Comparison of ENCODE assay signal across 1 cellular context in the genomic region with DNA sequence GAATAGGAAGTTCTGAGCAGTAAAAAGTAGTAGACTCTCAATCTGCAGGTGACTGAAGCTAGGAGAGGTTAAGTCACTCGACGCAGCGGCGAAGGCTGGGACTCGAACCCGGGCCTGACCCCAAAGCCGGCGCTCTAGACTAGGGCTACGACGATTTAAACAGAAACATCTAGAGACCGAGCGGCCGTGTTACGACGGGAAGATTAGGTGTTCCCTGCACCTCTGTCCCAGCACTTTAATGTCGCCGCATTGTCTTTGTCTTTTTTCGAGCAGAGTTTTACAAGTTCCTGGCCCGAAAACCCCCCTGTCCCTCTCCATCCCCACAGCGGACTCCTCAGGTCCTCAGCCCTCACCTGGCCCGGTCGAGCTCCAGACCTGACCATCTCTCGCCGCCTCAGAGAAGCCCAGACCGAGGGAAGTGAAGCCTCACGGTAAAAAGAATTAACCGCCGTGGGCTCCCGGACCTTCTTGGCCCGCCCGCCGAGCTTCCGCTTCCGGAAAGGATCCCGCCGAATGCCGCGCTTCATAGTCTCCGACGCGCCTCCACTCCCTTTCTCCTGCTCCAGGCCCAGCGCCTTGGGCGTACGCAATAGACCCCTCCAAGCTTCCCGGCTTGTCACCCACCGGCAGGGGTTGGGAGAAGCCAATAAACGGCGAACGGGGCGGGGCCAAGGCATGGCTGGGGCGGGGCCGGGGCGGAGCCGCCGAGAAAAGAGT.
A peak's percentile ranks its signal among the peaks of the same experiment; 100 is the strongest.
TF ChIP-seq lines count a peak whose summit lies in the region.

CCDC14 (minus strand) TSS at position 439 of the 717 bp plus-strand sequence; CDS start at position 383, 56 bp downstream.

TF ChIP-seq in HepG2, 621 proteins besides CTCF, POLR2A, EP300 and RAD21 (continued from another document and continues in another):
- TF ChIP-seq, protein P1, sequence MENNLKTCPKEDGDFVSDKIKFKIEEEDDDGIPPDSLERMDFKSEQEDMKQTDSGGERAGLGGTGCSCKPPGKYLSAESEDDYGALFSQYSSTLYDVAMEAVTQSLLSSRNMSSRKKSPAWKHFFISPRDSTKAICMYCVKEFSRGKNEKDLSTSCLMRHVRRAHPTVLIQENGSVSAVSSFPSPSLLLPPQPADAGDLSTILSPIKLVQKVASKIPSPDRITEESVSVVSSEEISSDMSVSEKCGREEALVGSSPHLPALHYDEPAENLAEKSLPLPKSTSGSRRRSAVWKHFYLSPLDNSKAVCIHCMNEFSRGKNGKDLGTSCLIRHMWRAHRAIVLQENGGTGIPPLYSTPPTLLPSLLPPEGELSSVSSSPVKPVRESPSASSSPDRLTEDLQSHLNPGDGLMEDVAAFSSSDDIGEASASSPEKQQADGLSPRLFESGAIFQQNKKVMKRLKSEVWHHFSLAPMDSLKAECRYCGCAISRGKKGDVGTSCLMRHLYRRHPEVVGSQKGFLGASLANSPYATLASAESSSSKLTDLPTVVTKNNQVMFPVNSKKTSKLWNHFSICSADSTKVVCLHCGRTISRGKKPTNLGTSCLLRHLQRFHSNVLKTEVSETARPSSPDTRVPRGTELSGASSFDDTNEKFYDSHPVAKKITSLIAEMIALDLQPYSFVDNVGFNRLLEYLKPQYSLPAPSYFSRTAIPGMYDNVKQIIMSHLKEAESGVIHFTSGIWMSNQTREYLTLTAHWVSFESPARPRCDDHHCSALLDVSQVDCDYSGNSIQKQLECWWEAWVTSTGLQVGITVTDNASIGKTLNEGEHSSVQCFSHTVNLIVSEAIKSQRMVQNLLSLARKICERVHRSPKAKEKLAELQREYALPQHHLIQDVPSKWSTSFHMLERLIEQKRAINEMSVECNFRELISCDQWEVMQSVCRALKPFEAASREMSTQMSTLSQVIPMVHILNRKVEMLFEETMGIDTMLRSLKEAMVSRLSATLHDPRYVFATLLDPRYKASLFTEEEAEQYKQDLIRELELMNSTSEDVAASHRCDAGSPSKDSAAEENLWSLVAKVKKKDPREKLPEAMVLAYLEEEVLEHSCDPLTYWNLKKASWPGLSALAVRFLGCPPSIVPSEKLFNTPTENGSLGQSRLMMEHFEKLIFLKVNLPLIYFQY (CRISPR knock-in tag; IDR thresholded peaks at IDR 0.05; ENCODE audit: borderline replicate concordance): peak; percentile 51
- TF ChIP-seq, protein P2, sequence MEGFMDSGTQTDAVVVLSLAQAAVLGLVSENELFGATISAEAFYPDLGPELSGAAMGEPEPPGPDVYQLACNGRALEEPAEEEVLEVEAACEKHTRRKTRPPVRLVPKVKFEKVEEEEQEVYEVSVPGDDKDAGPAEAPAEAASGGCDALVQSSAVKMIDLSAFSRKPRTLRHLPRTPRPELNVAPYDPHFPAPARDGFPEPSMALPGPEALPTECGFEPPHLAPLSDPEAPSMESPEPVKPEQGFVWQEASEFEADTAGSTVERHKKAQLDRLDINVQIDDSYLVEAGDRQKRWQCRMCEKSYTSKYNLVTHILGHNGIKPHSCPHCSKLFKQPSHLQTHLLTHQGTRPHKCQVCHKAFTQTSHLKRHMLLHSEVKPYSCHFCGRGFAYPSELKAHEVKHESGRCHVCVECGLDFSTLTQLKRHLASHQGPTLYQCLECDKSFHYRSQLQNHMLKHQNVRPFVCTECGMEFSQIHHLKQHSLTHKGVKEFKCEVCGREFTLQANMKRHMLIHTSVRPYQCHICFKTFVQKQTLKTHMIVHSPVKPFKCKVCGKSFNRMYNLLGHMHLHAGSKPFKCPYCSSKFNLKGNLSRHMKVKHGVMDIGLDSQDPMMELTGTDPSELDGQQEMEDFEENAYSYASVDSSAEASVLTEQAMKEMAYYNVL (CRISPR knock-in tag; IDR thresholded peaks at IDR 0.05; ENCODE audit: borderline replicate concordance): no peak
- TF ChIP-seq CEBPB (IDR thresholded peaks at IDR 0.05; ENCODE audit: borderline replicate concordance, low read depth, low read length) (0 out of 2 replicates have a peak, but pooled peaks have one; percentile 25), TRIM22 (IDR thresholded peaks at IDR 0.05) (no peak), FOXJ3 (CRISPR knock-in tag; IDR thresholded peaks at IDR 0.05; ENCODE audit: borderline replicate concordance) (no peak), DRAP1 (CRISPR knock-in tag; IDR thresholded peaks at IDR 0.05) (peak; percentile 56; the same call in 1 of the 2 replicates), SMARCE1 (IDR thresholded peaks at IDR 0.05; ENCODE audit: borderline replicate concordance) (no peak), MYPOP (CRISPR knock-in tag; IDR thresholded peaks at IDR 0.05) (0 out of 2 replicates have a peak, but pooled peaks have one; percentile 63), TP53 (CRISPR knock-in tag; conservative IDR thresholded peaks at IDR 0.05) (no peak), AGO2 (optimal IDR thresholded peaks at IDR 0.05; ENCODE audit: low read depth, low read length) (no peak), TMF1 (CRISPR knock-in tag; IDR thresholded peaks at IDR 0.05; ENCODE audit: low read depth) (no peak), THAP8 (CRISPR knock-in tag; IDR thresholded peaks at IDR 0.05; ENCODE audit: borderline replicate concordance) (no peak), ZNF292 (CRISPR knock-in tag; IDR thresholded peaks at IDR 0.05; ENCODE audit: borderline replicate concordance, low read depth) (no peak), FOXK1 (CRISPR knock-in tag; IDR thresholded peaks at IDR 0.05; ENCODE audit: borderline replicate concordance, low read depth) (no peak), ARNTL (CRISPR knock-in tag; IDR thresholded peaks at IDR 0.05) (no peak), SRSF4 (IDR thresholded peaks at IDR 0.05; ENCODE audit: low read depth, low read length, poor library complexity, severe bottlenecking) (no peak), ZNF543 (CRISPR knock-in tag; IDR thresholded peaks at IDR 0.05) (peak; percentile 70; the same call in 1 of the 2 replicates), ZBTB37 (CRISPR knock-in tag; IDR thresholded peaks at IDR 0.05) (no peak), ZNF781 (CRISPR knock-in tag; IDR thresholded peaks at IDR 0.05; ENCODE audit: borderline replicate concordance, not compliant biosample characterization) (peak; percentile 31), ZC3H13 (CRISPR knock-in tag; IDR thresholded peaks at IDR 0.05) (0 out of 2 replicates have a peak, but pooled peaks have one; percentile 49), CREM (IDR thresholded peaks at IDR 0.05) (no peak), CREM (CRISPR knock-in tag; IDR thresholded peaks at IDR 0.05) (no peak), ZNF33B (CRISPR knock-in tag; IDR thresholded peaks at IDR 0.05) (no peak), NFE2 (CRISPR knock-in tag; IDR thresholded peaks at IDR 0.05) (no peak), ZNF839 (CRISPR knock-in tag; IDR thresholded peaks at IDR 0.05; ENCODE audit: borderline replicate concordance) (0 out of 2 replicates have a peak, but pooled peaks have one; percentile 36), ELF4 (CRISPR knock-in tag; IDR thresholded peaks at IDR 0.05; ENCODE audit: borderline replicate concordance) (no peak), NAIF1 (CRISPR knock-in tag; IDR thresholded peaks at IDR 0.05; ENCODE audit: borderline replicate concordance) (no peak; the same call in 1 of the 2 replicates), RARG (CRISPR knock-in tag; IDR thresholded peaks at IDR 0.05; ENCODE audit: low read depth) (no peak), ARNT (IDR thresholded peaks at IDR 0.05) (no peak), ZNF362 (CRISPR knock-in tag; IDR thresholded peaks at IDR 0.05; ENCODE audit: borderline replicate concordance) (no peak; the same call in 1 of the 2 replicates), ZNF713 (CRISPR knock-in tag; IDR thresholded peaks at IDR 0.05) (no peak), ZNF430 (CRISPR knock-in tag; IDR thresholded peaks at IDR 0.05) (no peak)
- TF ChIP-seq, protein P3, sequence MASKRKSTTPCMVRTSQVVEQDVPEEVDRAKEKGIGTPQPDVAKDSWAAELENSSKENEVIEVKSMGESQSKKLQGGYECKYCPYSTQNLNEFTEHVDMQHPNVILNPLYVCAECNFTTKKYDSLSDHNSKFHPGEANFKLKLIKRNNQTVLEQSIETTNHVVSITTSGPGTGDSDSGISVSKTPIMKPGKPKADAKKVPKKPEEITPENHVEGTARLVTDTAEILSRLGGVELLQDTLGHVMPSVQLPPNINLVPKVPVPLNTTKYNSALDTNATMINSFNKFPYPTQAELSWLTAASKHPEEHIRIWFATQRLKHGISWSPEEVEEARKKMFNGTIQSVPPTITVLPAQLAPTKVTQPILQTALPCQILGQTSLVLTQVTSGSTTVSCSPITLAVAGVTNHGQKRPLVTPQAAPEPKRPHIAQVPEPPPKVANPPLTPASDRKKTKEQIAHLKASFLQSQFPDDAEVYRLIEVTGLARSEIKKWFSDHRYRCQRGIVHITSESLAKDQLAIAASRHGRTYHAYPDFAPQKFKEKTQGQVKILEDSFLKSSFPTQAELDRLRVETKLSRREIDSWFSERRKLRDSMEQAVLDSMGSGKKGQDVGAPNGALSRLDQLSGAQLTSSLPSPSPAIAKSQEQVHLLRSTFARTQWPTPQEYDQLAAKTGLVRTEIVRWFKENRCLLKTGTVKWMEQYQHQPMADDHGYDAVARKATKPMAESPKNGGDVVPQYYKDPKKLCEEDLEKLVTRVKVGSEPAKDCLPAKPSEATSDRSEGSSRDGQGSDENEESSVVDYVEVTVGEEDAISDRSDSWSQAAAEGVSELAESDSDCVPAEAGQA (IDR thresholded peaks at IDR 0.05; ENCODE audit: low read depth): no peak
- TF ChIP-seq, protein P3 (CRISPR knock-in tag; IDR thresholded peaks at IDR 0.05; ENCODE audit: borderline replicate concordance): 0 out of 2 replicates have a peak, but pooled peaks have one; percentile 48
- TF ChIP-seq, protein P4, sequence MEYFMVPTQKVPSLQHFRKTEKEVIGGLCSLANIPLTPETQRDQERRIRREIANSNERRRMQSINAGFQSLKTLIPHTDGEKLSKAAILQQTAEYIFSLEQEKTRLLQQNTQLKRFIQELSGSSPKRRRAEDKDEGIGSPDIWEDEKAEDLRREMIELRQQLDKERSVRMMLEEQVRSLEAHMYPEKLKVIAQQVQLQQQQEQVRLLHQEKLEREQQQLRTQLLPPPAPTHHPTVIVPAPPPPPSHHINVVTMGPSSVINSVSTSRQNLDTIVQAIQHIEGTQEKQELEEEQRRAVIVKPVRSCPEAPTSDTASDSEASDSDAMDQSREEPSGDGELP (IDR thresholded peaks at IDR 0.05; ENCODE audit: borderline replicate concordance, low read depth): no peak
